ENCODE assay signal across 8 cellular contexts in genomic region chr14:100192250-100192671, GRCh38. TPM values are rescaled to one million over a fixed set of nuclear protein-coding genes. Genes with fewer than 3 reads are reported as not detected.
DNase-seq lines count a peak whose midpoint lies in the region; ATAC-seq, FAIRE-seq and TF ChIP-seq lines count a peak whose summit lies in the region.

No MANE protein-coding gene starts in this region.

- FAIRE-seq in HepG2 (lab: Jason Lieb, UNC), result no peak

- ATAC-seq in HepG2, result no peak

- TF ChIP-seq EP300 in HepG2 (IDR thresholded peaks at IDR 0.05; ENCODE audit: low read depth in 2 of 2, low read length in 2 of 2) (no peak), HepG2 (CRISPR knock-in tag; IDR thresholded peaks at IDR 0.05; ENCODE audit: borderline replicate concordance) (no peak)

- in situ Hi-C loops in astrocyte of the cerebellum (cut with HindIII; ENCODE audit: low sequenced_read_pairs), result no loop called here
- in situ Hi-C loops in HepG2 (cut with HindIII; ENCODE audit: extremely low pct_ligation_motif_present, low pct_unique_long_range_greater_than_20kb), result loop anchor here (5.0 kb wide), 1 partner anchor 50 kb away; no protein-coding TSS in a partner anchor

- 50% methylated on average over 7 of the region's 21 CpGs for WGBS in HepG2 (ENCODE audit: low lambda C conversion rate)

- BruUV-seq in HepG2 (replicated peaks; lab: Mats Ljungman, UMichigan), result TSS peak; percentile 84

- TF ChIP-seq CTCF in astrocyte of the cerebellum (IDR thresholded peaks at IDR 0.05; ENCODE audit: low read depth, low read length, missing control alignments), result no peak
- no peak for TF ChIP-seq CTCF in HepG2 (CRISPR knock-in tag; IDR thresholded peaks at IDR 0.05)
- no peak for TF ChIP-seq CTCF in tibial artery (IDR thresholded peaks at IDR 0.05)

- H3K27ac ChIP-seq in HepG2 (ENCODE audit: extremely low read length, insufficient read depth, low read length), result peak overlapping the region; percentile 76
- H3K27ac ChIP-seq in tibial artery, result peak overlapping the region; percentile 87 to 95

- H3K4me1 ChIP-seq in HepG2 (ENCODE audit: insufficient read depth, low read length), result peaks cover 51% of the 10 kb centered on the region
- peaks cover 0 to 15% (median 9%) of the 10 kb centered on the region in 4 donors for H3K4me1 ChIP-seq in tibial artery

- H3K27me3 ChIP-seq in HepG2 (ENCODE audit: control insufficient read depth in 1 of 2, insufficient read depth in 2 of 2, low read length in 2 of 2), result no peaks in the 10 kb centered on the region
- H3K27me3 ChIP-seq in tibial artery, result no peaks in the 10 kb centered on the region

- peak; percentile 21 for DNase-seq in activated CD4-positive, alpha-beta T cell treated with anti-CD3 and anti-CD28 coated beads for 48 hours
- DNase-seq in activated CD4-positive, alpha-beta T cell treated with anti-CD3 and anti-CD28 coated beads for 4 hours, result no peak
- no peak for DNase-seq in astrocyte of the cerebellum (ENCODE audit: low read depth)
- no peak for DNase-seq in HepG2 (ENCODE audit: low spot score)
- peak in 1 of 2 donors; percentile 72 for DNase-seq in tibial artery
- DNase-seq in NCI-H774 (lab: John Stamatoyannopoulos, UW), result no peak
- DNase-seq in T1000 (lab: John Stamatoyannopoulos, UW), result no peak
- DNase-seq in medulla oblongata (ENCODE audit: extremely low spot score), result no peak

- no peak for TF ChIP-seq POLR2A in HepG2 (IDR thresholded peaks at IDR 0.05; ENCODE audit: insufficient read depth in 1 of 2, low read depth in 2 of 2, low read length in 2 of 2)

- H3K4me3 ChIP-seq in astrocyte of the cerebellum (ENCODE audit: low read depth, low read length), result peak overlapping the region; percentile 44
- peak overlapping the region; percentile 64 to 80 (median 64); a peak in 5 of 6 replicates for H3K4me3 ChIP-seq in HepG2 (replicated peaks in 1 of 3; ENCODE audit: insufficient read depth in 1 of 3, low read depth in 2 of 3, low read length in 3 of 3)
- peak overlapping the region; percentile 51 to 57 for H3K4me3 ChIP-seq in tibial artery

- no peaks in the 10 kb centered on the region for H3K79me2 ChIP-seq in HepG2 (ENCODE audit: insufficient read depth, low read length)

- CTCF ChIA-PET in HepG2 (lab: Yijun Ruan, JAX; ENCODE audit: low intra/inter-chr PET ratio, low total read pairs), result interaction anchor here (1.1 to 2.5 kb wide), 4 partner anchors 52 to 210 kb away, joined by 8 to 12 read pairs (median 9); no protein-coding TSS in a partner anchor

- TF ChIP-seq RAD21 in HepG2 (CRISPR knock-in tag; IDR thresholded peaks at IDR 0.05), result no peak

- peak overlapping the region; percentile 99 for H3K4me2 ChIP-seq in HepG2 (ENCODE audit: low read depth, low read length)

- H4K20me1 ChIP-seq in HepG2 (ENCODE audit: insufficient read depth, low read length), result no peaks in the 10 kb centered on the region

- intact Hi-C loops in HepG2 (cut with micrococcal nuclease; ENCODE audit: unreplicated experiment), result loop anchor here (1.0 kb wide), 1 partner anchor 52 kb away; no protein-coding TSS in a partner anchor
- intact Hi-C loops in tibial artery (cut with DNase I; ENCODE audit: low total_unique reads), result loop anchor here (5.0 to 10.0 kb wide), 2 partner anchors 87 to 210 kb away; no protein-coding TSS in a partner anchor

- H3K9me3 ChIP-seq in HepG2 (ENCODE audit: low read length) (0 out of 2 replicates have a peak, but pooled peaks cover 4% of the 10 kb centered on the region), tibial artery (no peaks in the 10 kb centered on the region)

- H3K36me3 ChIP-seq in HepG2 (replicated peaks in 1 of 2; ENCODE audit: control insufficient read depth in 1 of 2, insufficient read depth in 2 of 2, low read length in 2 of 2), result no peaks in the 10 kb centered on the region
- H3K36me3 ChIP-seq in tibial artery, result no peaks in the 10 kb centered on the region

- no peak overlapping the region for H2AFZ ChIP-seq in HepG2 (ENCODE audit: low read length)

- POLR2A ChIA-PET in HepG2 (lab: Yijun Ruan, JAX), result interaction anchor here (1.0 to 3.8 kb wide), 14 partner anchors 10 to 221 kb away, joined by 3 to 40 read pairs (median 6); no protein-coding TSS in a partner anchor

- peak overlapping the region; percentile 91 for H3K9ac ChIP-seq in HepG2 (ENCODE audit: insufficient read depth, low read depth, low read length)

TF ChIP-seq in HepG2, 621 proteins besides CTCF, POLR2A, EP300 and RAD21 (continues in another document):
- TF ChIP-seq ELF1 (CRISPR knock-in tag; IDR thresholded peaks at IDR 0.05) (no peak), IRF9 (CRISPR knock-in tag; IDR thresholded peaks at IDR 0.05; ENCODE audit: borderline replicate concordance) (0 out of 2 replicates have a peak, but pooled peaks have one; percentile 15), PRPF4 (IDR thresholded peaks at IDR 0.05; ENCODE audit: low read depth, low read length, poor library complexity, severe bottlenecking) (peak; percentile 75), ZNF737 (CRISPR knock-in tag; IDR thresholded peaks at IDR 0.05; ENCODE audit: borderline replicate concordance) (0 out of 2 replicates have a peak, but pooled peaks have one; percentile 36)
- TF ChIP-seq, protein P1, sequence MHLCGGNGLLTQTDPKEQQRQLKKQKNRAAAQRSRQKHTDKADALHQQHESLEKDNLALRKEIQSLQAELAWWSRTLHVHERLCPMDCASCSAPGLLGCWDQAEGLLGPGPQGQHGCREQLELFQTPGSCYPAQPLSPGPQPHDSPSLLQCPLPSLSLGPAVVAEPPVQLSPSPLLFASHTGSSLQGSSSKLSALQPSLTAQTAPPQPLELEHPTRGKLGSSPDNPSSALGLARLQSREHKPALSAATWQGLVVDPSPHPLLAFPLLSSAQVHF (CRISPR knock-in tag; IDR thresholded peaks at IDR 0.05), result no peak

RNA-seq across cellular contexts. Expression of gene DEGS2, which starts 32.8 kb away (rescaled TPM):
- total RNA-seq in HepG2 (2016; rRNA removed; fragmentation: Illumina TruSeq; extraction: Trizol), result 0.09 TPM in 1 of 2 replicates, not detected in the other
- total RNA-seq in HepG2 (2016; cell fraction: cytosol; rRNA removed; fragmentation: Illumina TruSeq; extraction: Trizol; ENCODE audit: low read depth), result 0.18 and 0.30 TPM in 2 replicates
- total RNA-seq in HepG2 (2016; cell fraction: insoluble cytoplasmic fraction; rRNA removed; fragmentation: Illumina TruSeq; extraction: Trizol), result 0.04 TPM in 2 replicates
- 0.07 and 0.19 TPM in 2 replicates for total RNA-seq in HepG2 (2016; cell fraction: membrane; rRNA removed; fragmentation: Illumina TruSeq; extraction: Trizol)
- 0.12 and 0.28 TPM in 2 replicates for total RNA-seq in HepG2 (2016; cell fraction: nucleus; rRNA removed; fragmentation: Illumina TruSeq; extraction: Trizol)
- 0.09 and 0.14 TPM in 2 replicates for polyA plus RNA-seq in HepG2 (2011; rRNA removed)
- 0.15 and 0.30 TPM in 2 replicates for polyA plus RNA-seq in HepG2 (2011; cell fraction: cytosol; rRNA removed)
- 1.6 and 2.0 TPM in 2 replicates for polyA plus RNA-seq in HepG2 (2011; cell fraction: nucleus; rRNA removed)
- 0.25 and 0.91 TPM in 2 replicates for polyA plus RNA-seq in HepG2 (2012)
- not detected in 2 replicates for polyA plus RNA-seq in HepG2 (2016; cell fraction: cytosol; fragmentation: Illumina TruSeq; extraction: Trizol; ENCODE audit: low read depth)
- 0.07 TPM in 1 of 2 replicates, not detected in the other for polyA plus RNA-seq in HepG2 (2016; cell fraction: insoluble cytoplasmic fraction; fragmentation: Illumina TruSeq; extraction: Trizol; ENCODE audit: low read depth)
- not detected in 2 replicates for polyA plus RNA-seq in HepG2 (2016; cell fraction: membrane; fragmentation: Illumina TruSeq; extraction: Trizol; ENCODE audit: low read depth)
- polyA plus RNA-seq in HepG2 (2016; cell fraction: nucleus; fragmentation: Illumina TruSeq; extraction: Trizol; ENCODE audit: insufficient read depth, low read depth), result 0.22 TPM in 1 of 2 replicates, not detected in the other
- polyA minus RNA-seq in HepG2 (2011; rRNA and poly(A)+ RNA removed; ENCODE audit: low replicate concordance), result 0.30 and 1.6 TPM in 2 replicates
- polyA minus RNA-seq in HepG2 (2011; cell fraction: cytosol; rRNA and poly(A)+ RNA removed), result 0.26 and 0.30 TPM in 2 replicates
- 0.37 and 0.90 TPM in 2 replicates for polyA minus RNA-seq in HepG2 (2011; cell fraction: nucleus; rRNA and poly(A)+ RNA removed)

RNA-seq across cellular contexts. Expression of gene YY1, which starts 46.7 kb away (rescaled TPM):
- 62.8 and 68.1 TPM in 2 replicates for total RNA-seq in HepG2 (2016; rRNA removed; fragmentation: Illumina TruSeq; extraction: Trizol)
- 18.9 and 19.0 TPM in 2 replicates for total RNA-seq in HepG2 (2016; cell fraction: cytosol; rRNA removed; fragmentation: Illumina TruSeq; extraction: Trizol; ENCODE audit: low read depth)
- 58.6 and 68.6 TPM in 2 replicates for total RNA-seq in HepG2 (2016; cell fraction: insoluble cytoplasmic fraction; rRNA removed; fragmentation: Illumina TruSeq; extraction: Trizol)
- total RNA-seq in HepG2 (2016; cell fraction: membrane; rRNA removed; fragmentation: Illumina TruSeq; extraction: Trizol), result 65.4 and 80.0 TPM in 2 replicates
- 38.0 and 40.7 TPM in 2 replicates for total RNA-seq in HepG2 (2016; cell fraction: nucleus; rRNA removed; fragmentation: Illumina TruSeq; extraction: Trizol)
- 23.9 and 29.4 TPM in 2 replicates for polyA plus RNA-seq in HepG2 (2011; rRNA removed)
- 13.8 and 18.5 TPM in 2 replicates for polyA plus RNA-seq in HepG2 (2011; cell fraction: cytosol; rRNA removed)
- polyA plus RNA-seq in HepG2 (2011; cell fraction: nucleus; rRNA removed), result 23.8 and 24.4 TPM in 2 replicates
- 43.4 and 54.0 TPM in 2 replicates for polyA plus RNA-seq in HepG2 (2012)
- 29.1 and 32.3 TPM in 2 replicates for polyA plus RNA-seq in HepG2 (2016; cell fraction: cytosol; fragmentation: Illumina TruSeq; extraction: Trizol; ENCODE audit: low read depth)
- 93.6 and 111 TPM in 2 replicates for polyA plus RNA-seq in HepG2 (2016; cell fraction: insoluble cytoplasmic fraction; fragmentation: Illumina TruSeq; extraction: Trizol; ENCODE audit: low read depth)
- polyA plus RNA-seq in HepG2 (2016; cell fraction: membrane; fragmentation: Illumina TruSeq; extraction: Trizol; ENCODE audit: low read depth), result 65.2 and 73.0 TPM in 2 replicates
- 82.8 and 91.4 TPM in 2 replicates for polyA plus RNA-seq in HepG2 (2016; cell fraction: nucleus; fragmentation: Illumina TruSeq; extraction: Trizol; ENCODE audit: insufficient read depth, low read depth)
- 24.4 and 42.6 TPM in 2 replicates for polyA minus RNA-seq in HepG2 (2011; rRNA and poly(A)+ RNA removed; ENCODE audit: low replicate concordance)
- polyA minus RNA-seq in HepG2 (2011; cell fraction: cytosol; rRNA and poly(A)+ RNA removed), result 17.8 and 23.1 TPM in 2 replicates
- 36.4 and 41.8 TPM in 2 replicates for polyA minus RNA-seq in HepG2 (2011; cell fraction: nucleus; rRNA and poly(A)+ RNA removed)
